Comparison of ENCODE assay signal across 15 cellular contexts in genomic region chr2:136135462-136135861, GRCh38. TPM values are rescaled to one million over a fixed set of nuclear protein-coding genes. Genes with fewer than 3 reads are reported as not detected.
A peak's percentile ranks its signal among the peaks of the same experiment; 100 is the strongest.
DNase-seq lines count a peak whose midpoint lies in the region; ATAC-seq and TF ChIP-seq lines count a peak whose summit lies in the region.
"Had no signal": no experiment of that assay in that cellular context is flagged by ENCODE, and none has a peak within 500 bp of the region (broad histone marks: within the 10 kb centered on the region; RNA-seq: fewer than 3 reads in every experiment).

No MANE protein-coding gene starts in this region.

- H3K27me3 Mint-ChIP-seq in T-helper 17 cell, result no peaks in the 10 kb centered on the region
- no peaks in the 10 kb centered on the region for H3K27me3 Mint-ChIP-seq in memory B cell

- H3K9me3 ChIP-seq in T-helper 17 cell (ENCODE audit: control insufficient read depth, low read length, poor library complexity, severe bottlenecking), result no peaks in the 10 kb centered on the region
- H3K9me3 ChIP-seq in upper lobe of right lung, result no peaks in the 10 kb centered on the region

- no peak overlapping the region for H3K4me3 ChIP-seq in upper lobe of right lung

- peaks cover 11% of the 10 kb centered on the region for H3K4me1 ChIP-seq in upper lobe of right lung

- H3K4me1 Mint-ChIP-seq in T-helper 17 cell (peaks cover 79% of the 10 kb centered on the region), memory B cell (peaks cover 74% of the 10 kb centered on the region)

- no peak for ATAC-seq in activated naive CD4-positive, alpha-beta T cell treated with anti-CD3 and anti-CD28 coated beads, Interleukin-2, amount 50 U/mL, for 72 hours
- no peak for ATAC-seq in T-helper 17 cell
- ATAC-seq in memory B cell (ENCODE audit: low read depth), result no peak
- ATAC-seq in upper lobe of right lung, result no peak
- no peak for ATAC-seq in GM21786 (IDR thresholded peaks at IDR 0.05; ENCODE audit: unreplicated experiment)

- H3K4me3 Mint-ChIP-seq in T-helper 17 cell (peak overlapping the region; percentile 85), memory B cell (peak overlapping the region; percentile 33)

- H3K36me3 ChIP-seq in upper lobe of right lung, result no peaks in the 10 kb centered on the region

- peaks cover 10 to 12% of the 10 kb centered on the region in 2 donors for H3K36me3 Mint-ChIP-seq in activated naive CD4-positive, alpha-beta T cell treated with anti-CD3 and anti-CD28 coated beads, Interleukin-2, amount 50 U/mL, for 72 hours
- H3K36me3 Mint-ChIP-seq in T-helper 17 cell (ENCODE audit: low read depth) (no peaks in the 10 kb centered on the region), memory B cell (no peaks in the 10 kb centered on the region)

- DNase-seq in activated naive CD4-positive, alpha-beta T cell treated with anti-CD3 and anti-CD28 coated beads, Interleukin-2, amount 50 U/mL, for 72 hours (ENCODE audit: low spot score in 2 of 2), result no peak
- no peak for DNase-seq in activated naive CD4-positive, alpha-beta T cell treated with anti-CD3 and anti-CD28 coated beads, Interleukin-2, amount 50 U/mL, for 16 hours
- DNase-seq in T-helper 17 cell (no peak), memory B cell (ENCODE audit: low spot score in 2 of 2) (no peak), upper lobe of right lung (no peak), NCI-H82 (lab: John Stamatoyannopoulos, UW) (no peak)
- no peak for DNase-seq in stimulated activated CD4-positive, alpha-beta T cell treated with anti-CD3 and anti-CD28 coated beads, Interleukin-1b, Interleukin-23, amount 100 ng/mL, for 48 hours
- DNase-seq: amniotic stem cell; cortex of kidney; DMS79 treated with DMSO at 0.1 percent for 48 hours; NCI-H1105; NCI-H510A treated with DMSO at 0.1 percent for 48 hours; stimulated activated CD4-positive, alpha-beta T cell treated with anti-CD3 and anti-CD28 coated beads, Interleukin-12 subunit alpha, Interleukin-12 subunit beta, amount 100 ng/mL, for 4 hours had no signal

- H3K27me3 ChIP-seq in upper lobe of right lung, result no peaks in the 10 kb centered on the region

- intact Hi-C loops in upper lobe of right lung (cut with DNase I), result no loop called here

- H3K27ac ChIP-seq in upper lobe of right lung, result peak overlapping the region; percentile 52

- H3K9me3 Mint-ChIP-seq in activated naive CD4-positive, alpha-beta T cell treated with anti-CD3 and anti-CD28 coated beads, Interleukin-2, amount 50 U/mL, for 72 hours, result no peaks in the 10 kb centered on the region
- H3K9me3 Mint-ChIP-seq in memory B cell, result no peaks in the 10 kb centered on the region

- H3K27ac Mint-ChIP-seq in activated naive CD4-positive, alpha-beta T cell treated with anti-CD3 and anti-CD28 coated beads, Interleukin-2, amount 50 U/mL, for 72 hours, result peak overlapping the region; percentile 88 to 97
- peak overlapping the region; percentile 97 for H3K27ac Mint-ChIP-seq in T-helper 17 cell
- H3K27ac Mint-ChIP-seq in memory B cell, result peak overlapping the region; percentile 98

- TF ChIP-seq CTCF in upper lobe of right lung (IDR thresholded peaks at IDR 0.05), result no peak

RNA-seq across cellular contexts. Expression of gene CXCR4, which starts 17.5 kb away (rescaled TPM):
- 100 to 1,000 TPM; 104 to 196 TPM for total RNA-seq in activated naive CD4-positive, alpha-beta T cell treated with anti-CD3 and anti-CD28 coated beads, Interleukin-2, amount 50 U/mL, for 72 hours
- total RNA-seq in T-helper 17 cell (1,000 to 10,000 TPM; 1,189 to 1,429 TPM), upper lobe of right lung (45.2 TPM)
- total RNA-seq: osteocyte had no signal

Comparison
In these comparisons a context has a peak if more than half of its experiments do, and no peak if none do; other contexts are left out.
1. RNA of gene CXCR4, which starts 17.5 kb away (total RNA-seq): 1,189 to 1,429 TPM in T-helper 17 cell; 104 to 196 TPM in activated naive CD4-positive, alpha-beta T cell treated with anti-CD3 and anti-CD28 coated beads, Interleukin-2, amount 50 U/mL, for 72 hours and 45.2 TPM in upper lobe of right lung (single experiment); every median in the first group is over 4 times any median in the second.
2. Peak in every context shown above with its lines, with median percentiles within 50 percentile points of each other: H3K27ac Mint-ChIP-seq.